9 cellular contexts compared by ENCODE assay signal in the genomic region with DNA sequence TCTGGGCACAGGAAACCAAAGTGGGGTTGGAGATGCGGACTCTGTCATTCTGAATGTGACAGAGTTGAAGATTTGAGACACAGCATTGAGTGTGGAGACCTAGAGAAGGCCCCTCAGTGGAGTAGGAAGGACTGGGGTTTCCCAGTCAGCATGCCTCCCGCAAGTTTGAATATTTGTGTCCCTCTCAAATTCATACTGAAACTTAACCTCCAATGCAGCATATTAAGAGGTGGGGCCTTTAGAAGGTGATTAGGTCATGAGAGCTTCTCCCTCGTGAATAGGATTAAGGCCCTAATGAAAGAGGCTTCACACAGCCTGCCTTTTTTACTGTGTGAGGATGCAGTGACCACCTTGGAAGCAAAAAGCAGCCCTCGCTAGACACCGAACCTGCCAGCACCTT. TPM values are rescaled to one million over a fixed set of nuclear protein-coding genes. Genes with fewer than 3 reads are reported as not detected.
DNase-seq lines count a peak whose midpoint lies in the region; ATAC-seq, FAIRE-seq and TF ChIP-seq lines count a peak whose summit lies in the region.
"Had no signal": no experiment of that assay in that cellular context is flagged by ENCODE, and none has a peak within 500 bp of the region (broad histone marks: within the 10 kb centered on the region; RNA-seq: fewer than 3 reads in every experiment).

No MANE protein-coding gene starts in this region.

- ATAC-seq in HG03378 (IDR thresholded peaks at IDR 0.05; ENCODE audit: unreplicated experiment): peak; percentile 69
- no peak for ATAC-seq in left colon

- no peak for TF ChIP-seq POLR2A in GM12892 (IDR thresholded peaks at IDR 0.05; ENCODE audit: low read depth, low read length)

- no peak overlapping the region for H3K27ac ChIP-seq in Karpas-422 (ENCODE audit: low read length)

- FAIRE-seq in GM12892 (lab: Jason Lieb, UNC): peak; percentile 86

- no peak overlapping the region for H3K4me2 ChIP-seq in Karpas-422 (ENCODE audit: low read depth, low read length, poor library complexity, severe bottlenecking)

- no peak overlapping the region for H2AFZ ChIP-seq in Karpas-422 (ENCODE audit: low read length)

- H3K4me1 ChIP-seq in Karpas-422 (ENCODE audit: low read length): peaks cover 15% of the 10 kb centered on the region

- peak; percentile 58 for DNase-seq in GM12892 (ENCODE audit: insufficient read length)
- DNase-seq in GM20000 (ENCODE audit: low spot score): peak; percentile 80
- DNase-seq in Ammon's horn (ENCODE audit: low spot score): no peak
- DNase-seq in left colon: no peak
- no peak for DNase-seq in Karpas-422
- DNase-seq: HFFc6; NCI-H2227 treated with DMSO at 0.1 percent for 48 hours; stimulated activated CD4-positive, alpha-beta T cell treated with anti-CD3 and anti-CD28 coated beads, Interleukin-1b, Interleukin-23, amount 100 ng/mL, for 48 hours had no signal

- no peak overlapping the region for H3K4me3 ChIP-seq in Karpas-422 (ENCODE audit: low read length)

- intact Hi-C loops in left colon (cut with DNase I, micrococcal nuclease): no loop called here

- H3K9ac ChIP-seq in Karpas-422 (ENCODE audit: low read length): no peak overlapping the region

- no peaks in the 10 kb centered on the region for H3K9me3 ChIP-seq in Karpas-422 (ENCODE audit: low read length)

- H3K9me2 ChIP-seq in Karpas-422 (replicated peaks; ENCODE audit: insufficient read depth, low read length): no peaks in the 10 kb centered on the region

- no peaks in the 10 kb centered on the region for H4K20me1 ChIP-seq in Karpas-422 (ENCODE audit: insufficient read depth, low read depth, low read length)

- peaks cover 8% of the 10 kb centered on the region; the same call in 1 of the 2 replicates for H3K79me2 ChIP-seq in Karpas-422 (ENCODE audit: low read length)

- TF ChIP-seq CTCF in GM20000 (IDR thresholded peaks at IDR 0.05; ENCODE audit: extremely low read depth, missing control alignments): no peak

- no peaks in the 10 kb centered on the region for H3K27me3 ChIP-seq in Karpas-422 (ENCODE audit: low read length)

- H3K36me3 ChIP-seq in Karpas-422 (ENCODE audit: insufficient read depth, low read length): no peaks in the 10 kb centered on the region; the same call in 1 of the 2 replicates

RNA-seq across cellular contexts. Expression of a gene that starts 8.0 kb away (rescaled TPM):
- 20.4 TPM for polyA plus RNA-seq in GM12892 (2012; ENCODE audit: missing spikeins)
- total RNA-seq in left colon: 10 to 100 TPM; 17.3 to 17.5 TPM
- total RNA-seq in Karpas-422 (2014; rRNA removed; shearing (Covaris generic); ENCODE audit: low replicate concordance): 15.9 and 39.1 TPM in 2 replicates

RNA-seq across cellular contexts. Expression of a gene that starts 10.7 kb away (rescaled TPM):
- 33.9 TPM for polyA plus RNA-seq in GM12892 (2012; ENCODE audit: missing spikeins)
- 10 to 100 TPM; 53.0 to 58.1 TPM for total RNA-seq in left colon
- total RNA-seq in Karpas-422 (2014; rRNA removed; shearing (Covaris generic); ENCODE audit: low replicate concordance): 25.1 and 58.0 TPM in 2 replicates

RNA-seq across cellular contexts. Expression of a gene that starts 21.3 kb away (rescaled TPM):
- 35.7 TPM for polyA plus RNA-seq in GM12892 (2012; ENCODE audit: missing spikeins)
- total RNA-seq in left colon: 10 to 100 TPM; 48.4 to 63.7 TPM
- total RNA-seq in Karpas-422 (2014; rRNA removed; shearing (Covaris generic); ENCODE audit: low replicate concordance): 27.4 and 60.8 TPM in 2 replicates

RNA-seq across cellular contexts. Expression of a gene that starts 30.3 kb away (rescaled TPM):
- 16.0 TPM for polyA plus RNA-seq in GM12892 (2012; ENCODE audit: missing spikeins)
- 10 to 100 TPM; 15.3 to 17.1 TPM for total RNA-seq in left colon
- total RNA-seq in Karpas-422 (2014; rRNA removed; shearing (Covaris generic); ENCODE audit: low replicate concordance): 25.3 and 32.9 TPM in 2 replicates

RNA-seq across cellular contexts. Expression of a gene that starts 40.1 kb away (rescaled TPM):
- 1.3 TPM for polyA plus RNA-seq in GM12892 (2012; ENCODE audit: missing spikeins)
- 1 to 10 TPM; 5.1 to 10.0 TPM for total RNA-seq in left colon
- total RNA-seq in Karpas-422 (2014; rRNA removed; shearing (Covaris generic); ENCODE audit: low replicate concordance): 33.7 and 88.0 TPM in 2 replicates

Comparison
In these comparisons a context has a peak if more than half of its experiments do, and no peak if none do; other contexts are left out.
1. DNase-seq: peak in GM12892 (single experiment) and GM20000 (single experiment); none in Ammon's horn (single experiment), left colon (0 of 2) and Karpas-422 (single experiment).